ENCODE assay signal across 13 cellular contexts in the genomic region with DNA sequence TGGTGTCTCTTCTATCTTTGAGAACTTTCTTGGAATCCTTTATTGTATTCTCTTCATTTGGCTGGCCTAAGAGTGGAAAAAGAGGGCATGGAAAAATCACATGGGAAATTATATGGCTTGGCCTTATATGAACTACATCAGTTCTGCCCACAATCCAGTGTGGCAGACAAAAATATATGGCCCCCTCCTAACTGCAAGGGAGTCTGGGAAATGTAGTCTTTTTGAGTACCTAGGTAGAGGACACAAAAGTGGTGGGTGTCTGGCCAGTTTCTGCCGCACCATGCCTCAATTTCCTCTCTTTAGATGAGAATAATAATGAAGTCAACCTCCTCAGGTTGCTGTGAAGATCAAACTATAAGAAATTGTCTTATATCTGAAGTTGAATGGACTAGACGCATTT.
DNase-seq lines count a peak whose midpoint lies in the region; ATAC-seq, FAIRE-seq and TF ChIP-seq lines count a peak whose summit lies in the region.
"Had no signal": no experiment of that assay in that cellular context is flagged by ENCODE, and none has a peak within 500 bp of the region (broad histone marks: within the 10 kb centered on the region; RNA-seq: fewer than 3 reads in every experiment).

No MANE protein-coding gene starts in this region.

- BruUV-seq in K562 (replicated peaks; lab: Mats Ljungman, UMichigan) = no TSS peak

- no peak for TF ChIP-seq POLR2A in K562 (conservative IDR thresholded peaks at IDR 0.05)

- H3K4me3 ChIP-seq in Karpas-422 (ENCODE audit: low read length) = no peak overlapping the region
- no peak overlapping the region for H3K4me3 ChIP-seq in K562
- H3K4me3 ChIP-seq in naive thymus-derived CD4-positive, alpha-beta T cell (ENCODE audit: low read length) = no peak overlapping the region
- H3K4me3 ChIP-seq: BLaER1 had no signal

- H3K4me2 ChIP-seq in Karpas-422 (ENCODE audit: low read depth, low read length, poor library complexity, severe bottlenecking) (no peak overlapping the region), K562 (ENCODE audit: insufficient read depth, low read length) (no peak overlapping the region)
- H3K4me2 ChIP-seq: BLaER1 had no signal

- no peaks in the 10 kb centered on the region for H3K9me1 ChIP-seq in K562 (ENCODE audit: control insufficient read depth, insufficient read depth, low read length)

- 0 out of 3 replicates have a peak, but pooled peaks have one; percentile 51 for ATAC-seq in K562
- ATAC-seq in naive thymus-derived CD4-positive, alpha-beta T cell = no peak

- H3K27me3 ChIP-seq in Karpas-422 (ENCODE audit: low read length) = no peaks in the 10 kb centered on the region
- H3K27me3 ChIP-seq in K562 (ENCODE audit: control insufficient read depth in 2 of 2, insufficient read depth in 2 of 2, low read length in 2 of 2) = no peaks in the 10 kb centered on the region
- H3K27me3 ChIP-seq in naive thymus-derived CD4-positive, alpha-beta T cell (ENCODE audit: control insufficient read depth in 2 of 2, insufficient read depth in 2 of 2, low read length in 2 of 2) = no peaks in the 10 kb centered on the region
- H3K27me3 ChIP-seq: BLaER1 had no signal

- H3K27ac ChIP-seq in Karpas-422 (ENCODE audit: low read length) (no peak overlapping the region), K562 (ENCODE audit: extremely low read depth, low read depth, low read length) (no peak overlapping the region)
- H3K27ac ChIP-seq in naive thymus-derived CD4-positive, alpha-beta T cell (ENCODE audit: low read depth, low read length) = no peak overlapping the region
- H3K27ac ChIP-seq: BLaER1 had no signal

- H3K36me3 Mint-ChIP-seq in naive thymus-derived CD4-positive, alpha-beta T cell = no peaks in the 10 kb centered on the region
- H3K36me3 Mint-ChIP-seq: CD14-positive monocyte; CD4-positive, alpha-beta memory T cell had no signal

- H3K9ac ChIP-seq in Karpas-422 (ENCODE audit: low read length) (no peak overlapping the region), K562 (ENCODE audit: insufficient read depth in 1 of 2, low read depth in 2 of 2, low read length in 2 of 2) (no peak overlapping the region)
- H3K9ac ChIP-seq: BLaER1 had no signal

- H3K4me3 Mint-ChIP-seq in naive thymus-derived CD4-positive, alpha-beta T cell = no peak overlapping the region
- H3K4me3 Mint-ChIP-seq: CD14-positive monocyte; CD4-positive, alpha-beta memory T cell had no signal

- no peak for FAIRE-seq in K562 (lab: Jason Lieb, UNC)
- FAIRE-seq: G401.6 had no signal

- no peaks in the 10 kb centered on the region for H3K4me1 ChIP-seq in Karpas-422 (ENCODE audit: low read length)
- H3K4me1 ChIP-seq in K562 (replicated peaks in 1 of 2; ENCODE audit: control insufficient read depth in 2 of 2, insufficient read depth in 2 of 2, low read length in 2 of 2) = no peaks in the 10 kb centered on the region
- no peaks in the 10 kb centered on the region for H3K4me1 ChIP-seq in naive thymus-derived CD4-positive, alpha-beta T cell (ENCODE audit: control insufficient read depth in 2 of 2, insufficient read depth in 2 of 2, low read length in 2 of 2)
- H3K4me1 ChIP-seq: BLaER1 had no signal

- H3K36me3 ChIP-seq in Karpas-422 (ENCODE audit: insufficient read depth, low read length) (no peaks in the 10 kb centered on the region), K562 (ENCODE audit: control insufficient read depth, insufficient read depth, low read length) (no peaks in the 10 kb centered on the region)
- no peaks in the 10 kb centered on the region for H3K36me3 ChIP-seq in naive thymus-derived CD4-positive, alpha-beta T cell (ENCODE audit: control insufficient read depth in 2 of 3, insufficient read depth in 3 of 3, low read length in 3 of 3)
- H3K36me3 ChIP-seq: BLaER1 had no signal

- H3K27ac Mint-ChIP-seq in naive thymus-derived CD4-positive, alpha-beta T cell = no peak overlapping the region
- H3K27ac Mint-ChIP-seq: CD14-positive monocyte; CD4-positive, alpha-beta memory T cell had no signal

- H2AFZ ChIP-seq in Karpas-422 (ENCODE audit: low read length) = no peak overlapping the region
- no peak overlapping the region for H2AFZ ChIP-seq in K562 (ENCODE audit: low read depth, low read length)

- no peak for TF ChIP-seq CTCF in K562 (IDR thresholded peaks at IDR 0.05 in 2 of 3, conservative IDR thresholded peaks at IDR 0.05 in 1 of 3; ENCODE audit: insufficient read depth in 2 of 3, low read depth in 1 of 3, low read length in 3 of 3)

- CTCF ChIA-PET in K562 (lab: Yijun Ruan, JAX; ENCODE audit: low intra/inter-chr PET ratio) = no interaction called here
- CTCF ChIA-PET in naive thymus-derived CD4-positive, alpha-beta T cell (lab: Charles Lee) = no interaction called here

- H3K9me3 Mint-ChIP-seq in naive thymus-derived CD4-positive, alpha-beta T cell = peaks cover 0 to 3% (median 0%) of the 10 kb centered on the region in 11 donors

- TF ChIP-seq EP300 in K562 (IDR thresholded peaks at IDR 0.05; ENCODE audit: low read length) = no peak

- TF ChIP-seq RAD21 in K562 (CRISPR knock-in tag; conservative IDR thresholded peaks at IDR 0.05 in 1 of 2, IDR thresholded peaks at IDR 0.05 in 1 of 2) = no peak

- no peaks in the 10 kb centered on the region for H3K4me1 Mint-ChIP-seq in naive thymus-derived CD4-positive, alpha-beta T cell
- H3K4me1 Mint-ChIP-seq: CD14-positive monocyte; CD4-positive, alpha-beta memory T cell had no signal

- 0% methylated on average over 2 of the region's 2 CpGs for WGBS in K562 (ENCODE audit: insufficient coverage, low coverage, missing lambda C conversion rate)

- H4K20me1 ChIP-seq in Karpas-422 (ENCODE audit: insufficient read depth, low read depth, low read length) (no peaks in the 10 kb centered on the region), K562 (replicated peaks; ENCODE audit: control insufficient read depth, insufficient read depth, low read length) (no peaks in the 10 kb centered on the region)
- H4K20me1 ChIP-seq: BLaER1 had no signal

- DNase-seq in NCI-H82 (lab: John Stamatoyannopoulos, UW) (peak; percentile 16), NCI-H82 treated with DMSO at 0.1 percent for 48 hours (lab: John Stamatoyannopoulos, UW; ENCODE audit: unreplicated experiment) (no peak), Karpas-422 (peak; percentile 44), K562 (ENCODE audit: extremely low read depth in 1 of 4, low spot score in 3 of 4) (no peak), DMS53 treated with DMSO at 0.1 percent for 48 hours (lab: John Stamatoyannopoulos, UW; ENCODE audit: unreplicated experiment) (no peak)
- no peak for DNase-seq in naive thymus-derived CD4-positive, alpha-beta T cell
- DNase-seq in activated naive CD4-positive, alpha-beta T cell (lab: John Stamatoyannopoulos, UW) = no peak
- DNase-seq: 8988T; CD4-positive, alpha-beta memory T cell; DMS53 had no signal

- H3K27me3 Mint-ChIP-seq in naive thymus-derived CD4-positive, alpha-beta T cell = peaks cover 0 to 12% (median 8%) of the 10 kb centered on the region in 5 donors

- H3K9me2 ChIP-seq in Karpas-422 (replicated peaks; ENCODE audit: insufficient read depth, low read length) = no peaks in the 10 kb centered on the region

- intact Hi-C loops in K562 (cut with micrococcal nuclease) = no loop called here
- intact Hi-C loops in naive thymus-derived CD4-positive, alpha-beta T cell (cut with micrococcal nuclease) = no loop called here

- POLR2A ChIA-PET in K562 (lab: Yijun Ruan, JAX) = no interaction called here
- POLR2A ChIA-PET in naive thymus-derived CD4-positive, alpha-beta T cell (lab: Charles Lee) = no interaction called here

- H3K9me3 ChIP-seq in Karpas-422 (ENCODE audit: low read length) = no peaks in the 10 kb centered on the region
- H3K9me3 ChIP-seq in K562 (replicated peaks; ENCODE audit: control insufficient read depth, insufficient read depth, low read depth, low read length) = no peaks in the 10 kb centered on the region
- no peaks in the 10 kb centered on the region for H3K9me3 ChIP-seq in naive thymus-derived CD4-positive, alpha-beta T cell (ENCODE audit: control insufficient read depth in 2 of 3, low read length in 3 of 3)
- H3K9me3 ChIP-seq: BLaER1 had no signal

- in situ Hi-C loops in K562 (cut with MboI) = no loop called here

- H3K79me2 ChIP-seq in Karpas-422 (ENCODE audit: low read length) (no peaks in the 10 kb centered on the region), K562 (ENCODE audit: control insufficient read depth, insufficient read depth, low read length) (no peaks in the 10 kb centered on the region)

TF ChIP-seq in K562, 482 proteins besides CTCF, POLR2A, EP300 and RAD21 (continues in another document):
- TF ChIP-seq GABPA (tag; conservative IDR thresholded peaks at IDR 0.05; ENCODE audit: low read depth) = no peak
- TF ChIP-seq, protein P1, sequence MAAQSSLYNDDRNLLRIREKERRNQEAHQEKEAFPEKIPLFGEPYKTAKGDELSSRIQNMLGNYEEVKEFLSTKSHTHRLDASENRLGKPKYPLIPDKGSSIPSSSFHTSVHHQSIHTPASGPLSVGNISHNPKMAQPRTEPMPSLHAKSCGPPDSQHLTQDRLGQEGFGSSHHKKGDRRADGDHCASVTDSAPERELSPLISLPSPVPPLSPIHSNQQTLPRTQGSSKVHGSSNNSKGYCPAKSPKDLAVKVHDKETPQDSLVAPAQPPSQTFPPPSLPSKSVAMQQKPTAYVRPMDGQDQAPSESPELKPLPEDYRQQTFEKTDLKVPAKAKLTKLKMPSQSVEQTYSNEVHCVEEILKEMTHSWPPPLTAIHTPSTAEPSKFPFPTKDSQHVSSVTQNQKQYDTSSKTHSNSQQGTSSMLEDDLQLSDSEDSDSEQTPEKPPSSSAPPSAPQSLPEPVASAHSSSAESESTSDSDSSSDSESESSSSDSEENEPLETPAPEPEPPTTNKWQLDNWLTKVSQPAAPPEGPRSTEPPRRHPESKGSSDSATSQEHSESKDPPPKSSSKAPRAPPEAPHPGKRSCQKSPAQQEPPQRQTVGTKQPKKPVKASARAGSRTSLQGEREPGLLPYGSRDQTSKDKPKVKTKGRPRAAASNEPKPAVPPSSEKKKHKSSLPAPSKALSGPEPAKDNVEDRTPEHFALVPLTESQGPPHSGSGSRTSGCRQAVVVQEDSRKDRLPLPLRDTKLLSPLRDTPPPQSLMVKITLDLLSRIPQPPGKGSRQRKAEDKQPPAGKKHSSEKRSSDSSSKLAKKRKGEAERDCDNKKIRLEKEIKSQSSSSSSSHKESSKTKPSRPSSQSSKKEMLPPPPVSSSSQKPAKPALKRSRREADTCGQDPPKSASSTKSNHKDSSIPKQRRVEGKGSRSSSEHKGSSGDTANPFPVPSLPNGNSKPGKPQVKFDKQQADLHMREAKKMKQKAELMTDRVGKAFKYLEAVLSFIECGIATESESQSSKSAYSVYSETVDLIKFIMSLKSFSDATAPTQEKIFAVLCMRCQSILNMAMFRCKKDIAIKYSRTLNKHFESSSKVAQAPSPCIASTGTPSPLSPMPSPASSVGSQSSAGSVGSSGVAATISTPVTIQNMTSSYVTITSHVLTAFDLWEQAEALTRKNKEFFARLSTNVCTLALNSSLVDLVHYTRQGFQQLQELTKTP (IDR thresholded peaks at IDR 0.05; ENCODE audit: low read depth in 1 of 2, partially characterized antibody in 2 of 2) = peak in 1 of 2 experiments; percentile 67
- no peak for TF ChIP-seq ZNF77 (CRISPR knock-in tag; IDR thresholded peaks at IDR 0.05)

Comparison
In these comparisons a context has a peak if more than half of its experiments do, and no peak if none do; other contexts are left out.
1. DNase-seq: peak in NCI-H82 (single experiment) and Karpas-422 (single experiment); none in NCI-H82 treated with DMSO at 0.1 percent for 48 hours (single experiment), K562 (0 of 4), DMS53 treated with DMSO at 0.1 percent for 48 hours (single experiment), naive thymus-derived CD4-positive, alpha-beta T cell (0 of 9) and activated naive CD4-positive, alpha-beta T cell (0 of 4).